In the genomic region with DNA sequence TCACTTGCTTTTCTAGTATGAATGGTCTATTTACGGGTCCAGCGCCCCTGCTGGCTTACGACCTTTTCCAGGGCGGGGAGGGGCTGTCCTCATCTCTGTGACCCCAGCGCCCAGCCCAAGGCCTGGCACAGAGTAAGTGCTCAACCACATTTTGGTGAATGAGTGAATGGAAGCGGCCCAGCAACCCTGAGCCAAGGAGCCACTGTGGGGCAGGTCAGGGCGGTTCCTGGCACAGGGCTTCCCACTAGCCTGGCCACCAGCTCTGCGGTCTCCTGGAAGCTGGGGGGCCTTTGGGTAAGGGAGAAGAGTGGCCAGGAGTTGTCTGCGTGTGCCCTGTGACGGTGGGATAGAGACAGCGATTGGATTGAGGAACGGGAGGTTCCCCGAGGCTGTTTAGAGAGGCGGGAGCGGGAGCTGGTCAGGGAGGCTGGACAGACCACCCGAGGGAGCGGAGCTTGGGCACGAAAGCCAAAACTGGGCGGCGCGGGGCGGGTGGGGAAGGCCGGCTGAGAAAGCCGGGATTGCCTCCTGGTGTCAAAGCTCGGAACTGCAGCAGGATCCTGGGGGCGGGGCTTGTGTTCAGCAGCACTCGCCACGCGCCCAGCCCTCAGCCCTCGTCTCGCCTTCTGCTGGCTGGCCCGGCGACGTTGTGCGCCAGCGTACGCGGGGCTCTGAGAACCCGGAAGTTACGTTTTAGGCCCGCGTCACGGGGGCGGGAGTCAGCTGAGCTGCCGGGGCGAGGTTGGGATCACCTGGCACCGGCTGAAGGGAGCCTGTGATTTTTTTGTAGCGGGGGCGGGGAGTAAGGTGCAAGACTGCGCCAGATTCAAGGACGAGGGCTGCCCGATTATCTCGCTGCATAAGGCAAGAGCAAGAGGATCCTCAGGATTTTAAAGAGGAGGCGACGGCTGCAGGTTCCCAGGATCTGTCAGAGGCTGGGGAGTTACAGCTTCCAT, we compare ENCODE assay signal across 8 cellular contexts. TPM values are rescaled to one million over a fixed set of nuclear protein-coding genes. Genes with fewer than 3 reads are reported as not detected.
DNase-seq lines count a peak whose midpoint lies in the region; ATAC-seq, FAIRE-seq and TF ChIP-seq lines count a peak whose summit lies in the region.

A gene with protein sequence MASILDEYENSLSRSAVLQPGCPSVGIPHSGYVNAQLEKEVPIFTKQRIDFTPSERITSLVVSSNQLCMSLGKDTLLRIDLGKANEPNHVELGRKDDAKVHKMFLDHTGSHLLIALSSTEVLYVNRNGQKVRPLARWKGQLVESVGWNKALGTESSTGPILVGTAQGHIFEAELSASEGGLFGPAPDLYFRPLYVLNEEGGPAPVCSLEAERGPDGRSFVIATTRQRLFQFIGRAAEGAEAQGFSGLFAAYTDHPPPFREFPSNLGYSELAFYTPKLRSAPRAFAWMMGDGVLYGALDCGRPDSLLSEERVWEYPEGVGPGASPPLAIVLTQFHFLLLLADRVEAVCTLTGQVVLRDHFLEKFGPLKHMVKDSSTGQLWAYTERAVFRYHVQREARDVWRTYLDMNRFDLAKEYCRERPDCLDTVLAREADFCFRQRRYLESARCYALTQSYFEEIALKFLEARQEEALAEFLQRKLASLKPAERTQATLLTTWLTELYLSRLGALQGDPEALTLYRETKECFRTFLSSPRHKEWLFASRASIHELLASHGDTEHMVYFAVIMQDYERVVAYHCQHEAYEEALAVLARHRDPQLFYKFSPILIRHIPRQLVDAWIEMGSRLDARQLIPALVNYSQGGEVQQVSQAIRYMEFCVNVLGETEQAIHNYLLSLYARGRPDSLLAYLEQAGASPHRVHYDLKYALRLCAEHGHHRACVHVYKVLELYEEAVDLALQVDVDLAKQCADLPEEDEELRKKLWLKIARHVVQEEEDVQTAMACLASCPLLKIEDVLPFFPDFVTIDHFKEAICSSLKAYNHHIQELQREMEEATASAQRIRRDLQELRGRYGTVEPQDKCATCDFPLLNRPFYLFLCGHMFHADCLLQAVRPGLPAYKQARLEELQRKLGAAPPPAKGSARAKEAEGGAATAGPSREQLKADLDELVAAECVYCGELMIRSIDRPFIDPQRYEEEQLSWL (plus strand): TSS at position 718 of the 956 bp plus-strand sequence. CDS start 319 bp downstream, outside the sequence.

- intact Hi-C loops in IMR-90 (cut with micrococcal nuclease) (loop anchor here (1.0 to 5.0 kb wide), 5 partner anchors 37 to 372 kb away; a partner anchor contains a TSS), OCI-LY7 (cut with micrococcal nuclease; ENCODE audit: unreplicated experiment) (loop anchor here (1.0 to 5.0 kb wide), 6 partner anchors 37 to 327 kb away; a partner anchor contains a TSS), endothelial cell of umbilical vein (cut with micrococcal nuclease) (loop anchor here (1.0 to 10.0 kb wide), 10 partner anchors 37 to 375 kb away; a partner anchor contains a TSS), mucosa of descending colon (cut with DNase I, micrococcal nuclease) (loop anchor here (2.0 to 5.0 kb wide), 2 partner anchors 37 kb away; no protein-coding TSS in a partner anchor)

- peak within 1 kb of the TSS; percentile 75; the same call in 2 of the 3 replicates for H2BK15ac ChIP-seq in IMR-90 (ENCODE audit: low read depth, low read length)

- peaks cover 14 to 27% of the 10 kb centered on the region in 2 experiments; a peak in 3 of 4 replicates for H3K79me1 ChIP-seq in IMR-90 (ENCODE audit: low read depth in 1 of 2, low read length in 2 of 2)

- H2BK120ac ChIP-seq in IMR-90 (ENCODE audit: low read depth, low read length), result peak within 1 kb of the TSS; percentile 72; the same call in 1 of the 2 replicates

- H3K14ac ChIP-seq in IMR-90 (replicated peaks; ENCODE audit: low read depth, low read length), result peak within 1 kb of the TSS; percentile 73

- peak within 1 kb of the TSS; percentile 33; the same call in 1 of the 2 replicates for H3K18ac ChIP-seq in IMR-90 (ENCODE audit: low read depth, low read length)

- H3K27me3 ChIP-seq in IMR-90 (ENCODE audit: control insufficient read depth, insufficient read depth, low read length), result no peaks in the 10 kb centered on the region; the same call in 1 of the 2 replicates
- H3K27me3 ChIP-seq in endothelial cell of umbilical vein (ENCODE audit: control insufficient read depth in 2 of 2, insufficient read depth in 2 of 2, low read length in 2 of 2), result no peaks in the 10 kb centered on the region

- peak; percentile 71; the same call in 1 of the 2 replicates for TF ChIP-seq POLR2A in IMR-90 (IDR thresholded peaks at IDR 0.05; ENCODE audit: low read depth, low read length)
- peak; percentile 60 for TF ChIP-seq POLR2A in endothelial cell of umbilical vein (IDR thresholded peaks at IDR 0.05; ENCODE audit: low read depth, low read length)

- H2AK5ac ChIP-seq in IMR-90 (ENCODE audit: low read depth, low read length), result peak within 1 kb of the TSS; percentile 66

- H3K9ac ChIP-seq in IMR-90 (ENCODE audit: low read depth, low read length) (peak within 1 kb of the TSS; percentile 80), endothelial cell of umbilical vein (replicated peaks; ENCODE audit: extremely low read depth, insufficient read depth, low read length) (peak within 1 kb of the TSS; percentile 91)

- 3% methylated on average over 39 of the region's 55 CpGs; no CpG with 5 or more reads in 1 of the 2 experiments for WGBS in IMR-90 (ENCODE audit: extremely low coverage in 2 of 2, insufficient read length in 1 of 2), 2 experiments

- peak within 1 kb of the TSS; percentile 72 for H3K27ac ChIP-seq in IMR-90 (ENCODE audit: insufficient read depth, low read length)
- H3K27ac ChIP-seq in OCI-LY7 (ENCODE audit: low read depth, low read length, poor library complexity, severe bottlenecking), result peak within 1 kb of the TSS; percentile 31
- H3K27ac ChIP-seq in endothelial cell of umbilical vein (ENCODE audit: insufficient read depth, low read depth, low read length), result peak within 1 kb of the TSS; percentile 86

- TF ChIP-seq CTCF in IMR-90 (conservative IDR thresholded peaks at IDR 0.05; ENCODE audit: low read depth, low read length) (peak; percentile 94), OCI-LY7 (conservative IDR thresholded peaks at IDR 0.05; ENCODE audit: low read length) (peak; percentile 76), endothelial cell of umbilical vein (IDR thresholded peaks at IDR 0.05; ENCODE audit: extremely low read depth in 1 of 2, insufficient read depth in 1 of 2, low read depth in 1 of 2, low read length in 2 of 2) (peak; percentile 77 to 95), mucosa of descending colon (IDR thresholded peaks at IDR 0.05) (peak; percentile 100)

- no TSS peak for BruUV-seq in IMR-90 (replicated peaks; lab: Mats Ljungman, UMichigan)
- BruUV-seq in OCI-LY7 (replicated peaks; lab: Mats Ljungman, UMichigan), result no TSS peak
- no TSS peak for BruUV-seq in endothelial cell of umbilical vein (replicated peaks; lab: Mats Ljungman, UMichigan)

- H3K9me2 ChIP-seq in OCI-LY7 (ENCODE audit: insufficient read depth, low read length), result no peaks in the 10 kb centered on the region

- H3K4ac ChIP-seq in IMR-90 (ENCODE audit: low read depth, low read length), result peak within 1 kb of the TSS; percentile 86

- TF ChIP-seq RAD21 in IMR-90 (IDR thresholded peaks at IDR 0.05; ENCODE audit: low read length), result peak; percentile 88

- DNase-seq in DMS153 (lab: John Stamatoyannopoulos, UW), result peak; percentile 73
- DNase-seq in IMR-90, result peak; percentile 97
- peak; percentile 98 for DNase-seq in OCI-LY7 (ENCODE audit: low spot score)
- DNase-seq in activated T-cell treated with anti-CD3 and anti-CD28 coated beads for 1 hour (ENCODE audit: low read depth), result peak; percentile 98
- peak; percentile 96 for DNase-seq in endothelial cell of umbilical vein (ENCODE audit: low read depth, low spot score)
- DNase-seq in mucosa of descending colon, result peak; percentile 99 to 100 (median 100)
- peak; percentile 98 for DNase-seq in stimulated activated CD8-positive, alpha-beta memory T cell treated with anti-CD3 and anti-CD28 coated beads, Interleukin-4, amount 100 ng/mL, for 24 hours (ENCODE audit: low read depth)

- CTCF ChIA-PET in IMR-90 (lab: Yijun Ruan, JAX) (interaction anchor here (0.5 to 2.8 kb wide), 28 partner anchors 8 to 423 kb away, joined by 3 to 44 read pairs (median 5); a partner anchor contains a TSS), OCI-LY7 (lab: Charles Lee; ENCODE audit: unreplicated experiment) (interaction anchor here (0.5 to 4.2 kb wide), 13 partner anchors 9 to 1466 kb away, joined by 3 to 70 read pairs (median 5); no protein-coding TSS in a partner anchor), endothelial cell of umbilical vein (lab: Charles Lee) (interaction anchor here (0.6 to 3.7 kb wide), 54 partner anchors 9 to 452 kb away, joined by 3 to 251 read pairs (median 5); a partner anchor contains a TSS)

- H4K91ac ChIP-seq in IMR-90 (ENCODE audit: insufficient read depth, low read depth, low read length), result peak within 1 kb of the TSS; percentile 85

- peak within 1 kb of the TSS; percentile 85 for H3K4me2 ChIP-seq in IMR-90 (ENCODE audit: low read depth, low read length)
- peak within 1 kb of the TSS; percentile 85 for H3K4me2 ChIP-seq in OCI-LY7 (ENCODE audit: low read length)
- H3K4me2 ChIP-seq in endothelial cell of umbilical vein (ENCODE audit: insufficient read depth, low read length), result peak within 1 kb of the TSS; percentile 69

- ATAC-seq in GM21528 (IDR thresholded peaks at IDR 0.05; ENCODE audit: low FRiP score, unreplicated experiment) (peak; percentile 86), IMR-90 (ENCODE audit: low read depth) (peak; percentile 98), mucosa of descending colon (peak; percentile 95)

- H4K5ac ChIP-seq in IMR-90 (ENCODE audit: low read depth, low read length), result peak within 1 kb of the TSS; percentile 74

- H3K9me3 ChIP-seq in IMR-90 (ENCODE audit: control insufficient read depth, insufficient read depth, low read length) (no peaks in the 10 kb centered on the region), OCI-LY7 (ENCODE audit: low read length) (no peaks in the 10 kb centered on the region), endothelial cell of umbilical vein (replicated peaks; ENCODE audit: control insufficient read depth, insufficient read depth, low read length) (no peaks in the 10 kb centered on the region), mucosa of descending colon (no peaks in the 10 kb centered on the region)

- peaks cover 9% of the 10 kb centered on the region; the same call in 1 of the 2 replicates for H3K4me1 ChIP-seq in IMR-90 (ENCODE audit: control insufficient read depth, insufficient read depth, low read length)
- H3K4me1 ChIP-seq in OCI-LY7 (ENCODE audit: insufficient read depth, low read length, poor library complexity, severe bottlenecking), result peaks cover 36% of the 10 kb centered on the region
- H3K4me1 ChIP-seq in endothelial cell of umbilical vein (ENCODE audit: control insufficient read depth, extremely low read depth, insufficient read depth, low read length), result peaks cover 14% of the 10 kb centered on the region
- H3K4me1 ChIP-seq in mucosa of descending colon (ENCODE audit: low read depth), result peaks cover 11% of the 10 kb centered on the region

- H2AK9ac ChIP-seq in IMR-90 (replicated peaks; ENCODE audit: low read depth, low read length, poor library complexity), result peak within 1 kb of the TSS; percentile 91

- H2AFZ ChIP-seq in IMR-90 (replicated peaks; ENCODE audit: low read length, poor library complexity) (peak within 1 kb of the TSS; percentile 96), OCI-LY7 (ENCODE audit: low read length) (peak within 1 kb of the TSS; percentile 88), endothelial cell of umbilical vein (ENCODE audit: low read depth, low read length) (peak within 1 kb of the TSS; percentile 96)

- H4K8ac ChIP-seq in IMR-90 (ENCODE audit: low read depth in 2 of 2, low read length in 2 of 2), result peak within 1 kb of the TSS; percentile 88 to 98

- in situ Hi-C loops in IMR-90 (cut with MboI; ENCODE audit: low sequenced_read_pairs), result loop anchor here (5.0 kb wide), 1 partner anchor 37 kb away; no protein-coding TSS in a partner anchor

- H3K9me1 ChIP-seq in IMR-90 (ENCODE audit: insufficient read depth, low read length) (0 out of 2 replicates have a peak, but pooled peaks cover 3% of the 10 kb centered on the region), endothelial cell of umbilical vein (replicated peaks; ENCODE audit: control insufficient read depth, extremely low read depth, insufficient read depth, low read length) (no peaks in the 10 kb centered on the region)

- H3K4me3 ChIP-seq in IMR-90 (ENCODE audit: insufficient read depth, low read depth, low read length) (peak within 1 kb of the TSS; percentile 84), OCI-LY7 (ENCODE audit: low read depth, low read length, poor library complexity, severe bottlenecking) (peak within 1 kb of the TSS; percentile 90), endothelial cell of umbilical vein (replicated peaks in 1 of 3; ENCODE audit: insufficient read depth in 1 of 3, low read depth in 1 of 3, low read length in 3 of 3) (peak within 1 kb of the TSS; percentile 86 to 91 (median 88)), mucosa of descending colon (peak within 1 kb of the TSS; percentile 54)

- peak within 1 kb of the TSS; percentile 72; the same call in 1 of the 2 replicates for H3K23ac ChIP-seq in IMR-90 (ENCODE audit: low read depth, low read length)

- H2BK20ac ChIP-seq in IMR-90 (ENCODE audit: low read depth, low read length), result 0 out of 2 replicates have a peak within 1 kb of the TSS, but pooled peaks have one; percentile 32

- POLR2A ChIA-PET in IMR-90 (lab: Charles Lee; ENCODE audit: unreplicated experiment), result interaction anchor here (0.6 kb wide), 2 partner anchors 36 to 1199 kb away, joined by 3 to 8 read pairs; no protein-coding TSS in a partner anchor
- POLR2A ChIA-PET in OCI-LY7 (lab: Charles Lee), result interaction anchor here (0.8 to 2.9 kb wide), 6 partner anchors 9 to 360 kb away, joined by 3 to 28 read pairs (median 7); a partner anchor contains a TSS
- POLR2A ChIA-PET in endothelial cell of umbilical vein (lab: Charles Lee), result interaction anchor here (0.9 to 1.4 kb wide), 2 partner anchors 35 to 165 kb away, joined by 4 to 9 read pairs; no protein-coding TSS in a partner anchor

- peak; percentile 98 for FAIRE-seq in endothelial cell of umbilical vein (lab: Jason Lieb, UNC)

- H3K36me3 ChIP-seq in IMR-90 (ENCODE audit: control insufficient read depth, insufficient read depth, low read length) (peaks cover 12% of the 10 kb centered on the region), OCI-LY7 (ENCODE audit: insufficient read depth, low read length) (peaks cover 29% of the 10 kb centered on the region), endothelial cell of umbilical vein (ENCODE audit: control insufficient read depth in 2 of 2, extremely low read depth in 1 of 2, insufficient read depth in 2 of 2, low read length in 2 of 2) (peaks cover 0 to 5% of the 10 kb centered on the region in 2 experiments), mucosa of descending colon (ENCODE audit: low read depth) (no peaks in the 10 kb centered on the region)

- H2BK5ac ChIP-seq in IMR-90 (ENCODE audit: low read depth, low read length, poor library complexity, severe bottlenecking), result peak within 1 kb of the TSS; percentile 27

- peaks cover 9% of the 10 kb centered on the region; the same call in 1 of the 2 replicates for H4K20me1 ChIP-seq in IMR-90 (ENCODE audit: insufficient read depth, low read length)
- H4K20me1 ChIP-seq in OCI-LY7 (ENCODE audit: insufficient read depth, low read length), result 0 out of 2 replicates have a peak, but pooled peaks cover 4% of the 10 kb centered on the region
- H4K20me1 ChIP-seq in endothelial cell of umbilical vein (replicated peaks; ENCODE audit: control insufficient read depth, extremely low read depth, insufficient read depth, low read length), result no peaks in the 10 kb centered on the region

- H3K79me2 ChIP-seq in OCI-LY7 (ENCODE audit: insufficient read depth, low read depth, low read length), result peaks cover 18% of the 10 kb centered on the region; the same call in 1 of the 2 replicates
- H3K79me2 ChIP-seq in endothelial cell of umbilical vein (ENCODE audit: control insufficient read depth, insufficient read depth, low read length), result peaks cover 18% of the 10 kb centered on the region

- dilution Hi-C loops in IMR-90 (cut with HindIII; ENCODE audit: low sequenced_read_pairs, unreplicated experiment), result no loop called here
- dilution Hi-C loops in endothelial cell of umbilical vein (cut with MboI; ENCODE audit: extremely low pct_ligation_motif_present, low sequenced_read_pairs), result no loop called here

- H3K56ac ChIP-seq in IMR-90 (ENCODE audit: extremely low read depth, insufficient read depth, low read length), result peak within 1 kb of the TSS; percentile 50; the same call in 1 of the 2 replicates

RNA-seq across cellular contexts. Expression of the gene that starts here (rescaled TPM):
- total RNA-seq in IMR-90 (2012; rRNA removed) (30.0 and 32.3 TPM in 2 replicates), OCI-LY7 (2022) (26.4 and 30.7 TPM in 2 replicates), endothelial cell of umbilical vein (32.8 and 33.3 TPM in 2 replicates), mucosa of descending colon (10 to 100 TPM; 14.1 to 21.1 (median 18.0) TPM)
- polyA plus RNA-seq in IMR-90 (2012; rRNA removed) (19.3 and 20.8 TPM in 2 replicates), endothelial cell of umbilical vein (29.3 and 34.1 TPM in 2 replicates)
- polyA plus RNA-seq in IMR-90 (2012; cell fraction: cytosol; rRNA removed), result 15.0 and 19.5 TPM in 2 replicates
- polyA plus RNA-seq in IMR-90 (2012; cell fraction: nucleus; rRNA removed; ENCODE audit: low replicate concordance), result 15.5 and 29.3 TPM in 2 replicates
- 24.5 and 26.2 TPM in 2 replicates for total RNA-seq in OCI-LY7 (2014; rRNA removed; shearing (Covaris generic))
- 19.1 and 21.5 TPM in 2 replicates for polyA plus RNA-seq in endothelial cell of umbilical vein (2011; cell fraction: cytosol; rRNA removed)
- 24.1 and 25.4 TPM in 2 replicates for polyA plus RNA-seq in endothelial cell of umbilical vein (2011; cell fraction: nucleus; rRNA removed)
- polyA plus RNA-seq in endothelial cell of umbilical vein (2012), result 22.5 and 22.6 TPM in 2 replicates
- 50.3 and 70.1 TPM in 2 replicates for polyA minus RNA-seq in endothelial cell of umbilical vein
- 41.5 TPM for polyA minus RNA-seq in endothelial cell of umbilical vein (2011; cell fraction: cytosol; rRNA and poly(A)+ RNA removed)
- polyA minus RNA-seq in endothelial cell of umbilical vein (2011; cell fraction: nucleus; rRNA and poly(A)+ RNA removed), result 20.5 and 25.5 TPM in 2 replicates

Comparison
In these comparisons a context has a peak if more than half of its experiments do, and no peak if none do; other contexts are left out.
1. Peak in every context shown above with its lines: DNase-seq, ATAC-seq, H3K4me3 ChIP-seq and H3K27ac ChIP-seq.
2. H3K27ac ChIP-seq: peak in every context shown above with its lines; median percentile 86 in endothelial cell of umbilical vein; 72 in IMR-90; 31 in OCI-LY7.